Comparison of ENCODE assay signal across 8 cellular contexts in the genomic region with DNA sequence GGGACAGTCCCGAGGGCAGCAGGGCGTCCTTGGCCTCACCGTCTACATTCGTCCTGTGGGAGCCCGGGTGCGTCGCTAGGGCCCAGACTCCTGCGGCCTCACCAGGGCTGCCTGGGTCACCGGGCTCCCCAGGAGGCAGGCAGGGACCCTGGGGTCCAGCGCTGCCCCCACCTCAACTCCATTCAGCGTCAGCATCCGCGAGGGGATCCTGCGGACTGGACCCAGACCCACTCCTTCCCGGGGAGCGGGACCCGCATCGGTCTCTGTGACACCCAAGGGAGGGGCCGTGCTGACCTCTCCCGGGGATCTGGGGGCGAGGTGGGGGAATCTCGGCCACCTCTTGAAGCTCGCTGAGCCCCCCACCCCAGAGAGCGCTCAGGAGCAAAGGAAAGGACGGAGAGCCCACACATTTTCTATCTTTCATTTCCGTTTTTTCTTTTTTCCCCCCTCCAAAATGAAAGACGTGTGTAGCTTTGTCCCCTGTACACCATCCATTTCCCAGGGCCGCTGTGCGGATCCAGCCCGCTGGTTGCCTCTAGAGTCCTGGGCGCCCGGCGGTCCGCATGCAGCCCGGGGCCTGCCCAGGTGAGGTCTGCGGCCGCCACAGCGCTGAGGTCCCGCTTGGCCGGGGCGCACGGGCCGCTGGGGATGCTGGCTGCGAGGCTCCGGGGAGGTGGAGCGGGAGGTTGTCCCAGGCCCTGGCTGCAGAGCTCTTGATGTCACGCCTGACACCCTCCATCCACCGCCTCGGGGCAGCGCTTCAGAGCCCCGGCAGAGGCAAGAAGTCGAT.
DNase-seq lines count a peak whose midpoint lies in the region; ATAC-seq, FAIRE-seq and TF ChIP-seq lines count a peak whose summit lies in the region.
"Not testable (repeated sequence)": the region's sequence is repeated elsewhere in the genome, so short reads cannot be mapped to it uniquely, and the experiment has no call there.

No MANE protein-coding gene starts in this region.

- DNase-seq in 8988T (peak; percentile 17), Daoy (ENCODE audit: low read depth) (peak; percentile 30), kidney (peak; percentile 85), mesenteric fat pad (ENCODE audit: low spot score) (peak; percentile 94), upper lobe of left lung (peak in 1 of 2 donors; percentile 90)
- not testable (repeated sequence) for DNase-seq in foreskin keratinocyte; sciatic nerve (ENCODE audit: low spot score)

- not testable (repeated sequence) for TF ChIP-seq POLR2A in upper lobe of left lung (IDR thresholded peaks at IDR 0.05)

- TF ChIP-seq EP300 in upper lobe of left lung (IDR thresholded peaks at IDR 0.05) = not testable (repeated sequence)

- ATAC-seq in foreskin keratinocyte = peak; percentile 3
- peak; percentile 20 for ATAC-seq in sciatic nerve
- ATAC-seq in upper lobe of left lung (ENCODE audit: low FRiP score in 2 of 2) = peak; percentile 2 to 4

- H3K36me3 ChIP-seq in HUES48 (ENCODE audit: control insufficient read depth, insufficient read depth, low read length); kidney (ENCODE audit: control insufficient read depth in 1 of 2, insufficient read depth in 2 of 2, low read length in 2 of 2); upper lobe of left lung: not testable (repeated sequence)

- H3K4me3 ChIP-seq in HUES48 (ENCODE audit: low read depth, low read length) = 0 out of 2 replicates have a peak overlapping the region, but pooled peaks have one; percentile 26
- H3K4me3 ChIP-seq in kidney (ENCODE audit: low read length in 2 of 2); upper lobe of left lung: not testable (repeated sequence)

- H3K9ac ChIP-seq in HUES48 (ENCODE audit: low read depth, low read length); kidney (ENCODE audit: low read length in 2 of 2): not testable (repeated sequence)

- H3K9me3 ChIP-seq in HUES48 (ENCODE audit: control insufficient read depth, insufficient read depth, low read length) = peaks cover 81% of the 10 kb centered on the region
- H3K9me3 ChIP-seq in kidney (ENCODE audit: control insufficient read depth in 1 of 2, low read length in 2 of 2) = peaks cover 3 to 11% of the 10 kb centered on the region in 2 donors
- H3K9me3 ChIP-seq in upper lobe of left lung = peaks cover 3 to 41% (median 29%) of the 10 kb centered on the region in 4 donors

- not testable (repeated sequence) for H3K4me1 ChIP-seq in HUES48 (ENCODE audit: control insufficient read depth, insufficient read depth, low read length); foreskin keratinocyte; kidney (ENCODE audit: control insufficient read depth in 1 of 2, insufficient read depth in 1 of 2, low read depth in 1 of 2, low read length in 2 of 2); upper lobe of left lung

- not testable (repeated sequence) for FAIRE-seq in kidney (lab: Jason Lieb, UNC)

- H3K27me3 ChIP-seq in HUES48 (ENCODE audit: control insufficient read depth, insufficient read depth, low read length); foreskin keratinocyte; upper lobe of left lung: not testable (repeated sequence)

- 77 to 84% methylated on average over 25 to 35 of the region's 52 CpGs for WGBS in upper lobe of left lung, 2 donors

- TF ChIP-seq CTCF in foreskin keratinocyte (conservative IDR thresholded peaks at IDR 0.05); kidney (IDR thresholded peaks at IDR 0.05; ENCODE audit: borderline replicate concordance, extremely low read depth, insufficient read depth); upper lobe of left lung (IDR thresholded peaks at IDR 0.05): not testable (repeated sequence)

- intact Hi-C loops in kidney (cut with DNase I); sciatic nerve (cut with DNase I): not testable (repeated sequence)

- not testable (repeated sequence) for H3K27ac ChIP-seq in HUES48 (ENCODE audit: low read depth, low read length); foreskin keratinocyte; kidney (ENCODE audit: low read depth in 2 of 2, low read length in 2 of 2); upper lobe of left lung
